In the genomic region with DNA sequence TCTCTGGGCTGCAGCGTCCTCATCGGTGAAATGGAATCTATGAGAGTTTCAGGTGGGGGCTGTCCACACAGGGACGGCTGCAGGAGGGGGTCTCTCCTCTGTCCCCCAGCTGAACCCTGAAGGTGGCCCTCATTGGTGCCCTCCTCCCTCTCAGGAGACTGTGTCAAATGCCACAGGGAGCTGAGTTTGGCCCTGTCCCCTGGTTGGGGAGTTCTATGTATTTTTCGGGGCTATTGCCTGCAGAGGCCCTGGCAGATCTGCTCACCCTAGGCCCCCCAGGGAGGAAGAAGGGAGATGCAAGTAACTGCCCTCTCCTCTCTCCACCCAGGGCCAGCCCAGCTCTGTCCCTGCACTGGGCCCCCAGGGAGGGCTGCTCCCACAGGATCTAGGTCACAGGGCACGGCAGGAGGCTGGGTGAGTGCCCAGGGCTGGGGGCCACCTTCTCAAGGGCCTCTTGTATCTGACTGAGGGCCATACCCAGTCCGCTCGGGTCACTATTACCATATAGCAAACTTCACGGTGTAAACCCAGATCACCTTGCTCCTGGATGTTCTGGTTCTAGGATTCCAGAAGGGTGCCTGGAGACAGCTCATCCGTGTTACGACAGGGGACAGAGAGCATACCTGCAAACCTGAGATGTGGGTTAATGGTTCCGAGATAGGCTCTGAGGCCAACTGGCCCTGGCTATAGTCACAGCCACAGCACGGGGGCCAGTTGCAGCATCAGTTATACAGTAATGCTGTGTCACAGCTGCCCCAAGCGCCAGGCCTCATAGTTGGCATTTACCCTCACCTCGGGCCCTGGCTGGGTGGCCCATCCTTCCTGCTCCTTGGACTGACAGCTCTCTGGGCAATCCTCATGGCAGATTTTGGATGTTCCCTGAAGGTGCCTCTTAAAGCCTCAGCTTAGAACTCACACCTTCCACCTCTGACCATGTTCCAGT, we compare ENCODE assay signal across 1 cellular context.
TF ChIP-seq lines count a peak whose summit lies in the region.

No MANE protein-coding gene starts in this region.

TF ChIP-seq in H1, 55 proteins besides CTCF, POLR2A, EP300 and RAD21 (continued from another document):
- TF ChIP-seq KDM1A (IDR thresholded peaks at IDR 0.05; ENCODE audit: borderline replicate concordance, low read length): no peak
- TF ChIP-seq NRF1 (IDR thresholded peaks at IDR 0.05; ENCODE audit: low read depth, low read length): no peak
